In genomic region chrX:9464435-9465371, GRCh38 we compare ENCODE assay signal across 8 cellular contexts. TPM values are rescaled to one million over a fixed set of nuclear protein-coding genes. Genes with fewer than 3 reads are reported as not detected.
A peak's percentile ranks its signal among the peaks of the same experiment; 100 is the strongest.
DNase-seq lines count a peak whose midpoint lies in the region; ATAC-seq lines count a peak whose summit lies in the region.

TSS of gene TBL1X (plus strand) at chrX:9465058. CDS start at chrX:9653587, 188,529 bp downstream.

- H3K4me3 ChIP-seq in SK-N-MC, result peak within 1 kb of the TSS; percentile 83

- peaks cover under 1% of the 10 kb centered on the region for H3K36me3 Mint-ChIP-seq in activated naive CD8-positive, alpha-beta T cell treated with anti-CD3 and anti-CD28 coated beads, Interleukin-2, amount 10 ng/mL, durations not matched to agents 7 days and 5 days

- peak within 1 kb of the TSS; percentile 80 for H3K4me3 Mint-ChIP-seq in activated naive CD8-positive, alpha-beta T cell treated with anti-CD3 and anti-CD28 coated beads, Interleukin-2, amount 10 ng/mL, durations not matched to agents 7 days and 5 days

- peak within 1 kb of the TSS; percentile 73 for H3K9ac ChIP-seq in SK-N-MC (ENCODE audit: insufficient read length)

- H3K27ac ChIP-seq in SK-N-MC, result peak within 1 kb of the TSS; percentile 97

- peak; percentile 13 for DNase-seq in SIG-M5 treated with dmso at 0.1 percent for 504 hours (lab: John Stamatoyannopoulos, UW; ENCODE audit: unreplicated experiment)
- DNase-seq in SIG-M5 (lab: John Stamatoyannopoulos, UW), result no peak
- no peak for DNase-seq in SK-N-MC (ENCODE audit: low read depth, low spot score)
- peak; percentile 73 for DNase-seq in activated naive CD8-positive, alpha-beta T cell treated with anti-CD3 and anti-CD28 coated beads, Interleukin-2, amount 10 ng/mL, durations not matched to agents 7 days and 5 days
- peak; percentile 87 for DNase-seq in cardiac septum (ENCODE audit: low spot score)
- DNase-seq in posterior cingulate gyrus, result peak in 8 of 10 donors; percentile 18 to 84 (median 48)
- no peak for DNase-seq in DMS153 treated with DMSO at 0.1 percent for 48 hours (lab: John Stamatoyannopoulos, UW; ENCODE audit: unreplicated experiment)

- peaks cover 26% of the 10 kb centered on the region for H3K4me1 Mint-ChIP-seq in activated naive CD8-positive, alpha-beta T cell treated with anti-CD3 and anti-CD28 coated beads, Interleukin-2, amount 10 ng/mL, durations not matched to agents 7 days and 5 days

- H3K36me3 ChIP-seq in SK-N-MC (ENCODE audit: insufficient read depth, low read length), result no peaks in the 10 kb centered on the region

- H3K27me3 Mint-ChIP-seq in activated naive CD8-positive, alpha-beta T cell treated with anti-CD3 and anti-CD28 coated beads, Interleukin-2, amount 10 ng/mL, durations not matched to agents 7 days and 5 days, result no peaks in the 10 kb centered on the region

- H3K9me3 Mint-ChIP-seq in activated naive CD8-positive, alpha-beta T cell treated with anti-CD3 and anti-CD28 coated beads, Interleukin-2, amount 10 ng/mL, durations not matched to agents 7 days and 5 days, result no peaks in the 10 kb centered on the region

- no peaks in the 10 kb centered on the region for H3K9me3 ChIP-seq in SK-N-MC (ENCODE audit: low read depth, low read length)

- POLR2A ChIA-PET in activated naive CD8-positive, alpha-beta T cell treated with anti-CD3 and anti-CD28 coated beads, Interleukin-2, amount 10 ng/mL, durations not matched to agents 7 days and 5 days (lab: Charles Lee), result interaction anchor here (0.6 kb wide), 1 partner anchor 185 kb away, joined by 3 read pairs; no protein-coding TSS in a partner anchor

- ATAC-seq in HG03460 (IDR thresholded peaks at IDR 0.05; ENCODE audit: unreplicated experiment), result peak; percentile 40
- peak; percentile 39 for ATAC-seq in activated naive CD8-positive, alpha-beta T cell treated with anti-CD3 and anti-CD28 coated beads, Interleukin-2, amount 10 ng/mL, durations not matched to agents 7 days and 5 days (ENCODE audit: low read depth)

- intact Hi-C loops in cardiac septum (cut with DNase I), result loop anchor here (5.0 to 10.0 kb wide), 2 partner anchors 68 to 180 kb away; no protein-coding TSS in a partner anchor
- intact Hi-C loops in posterior cingulate gyrus (cut with DNase I), result no loop called here

- H3K27ac Mint-ChIP-seq in activated naive CD8-positive, alpha-beta T cell treated with anti-CD3 and anti-CD28 coated beads, Interleukin-2, amount 10 ng/mL, durations not matched to agents 7 days and 5 days, result peak within 1 kb of the TSS; percentile 85

RNA-seq across cellular contexts. Expression of gene TBL1X, which starts in this region (rescaled TPM):
- total RNA-seq in activated naive CD8-positive, alpha-beta T cell treated with anti-CD3 and anti-CD28 coated beads, Interleukin-2, amount 10 ng/mL, durations not matched to agents 7 days and 5 days, result 10 to 100 TPM; 29.7 to 31.1 TPM
- total RNA-seq in cardiac septum, result 11.3 TPM

Comparison
In these comparisons a context has a peak if more than half of its experiments do, and no peak if none do; other contexts are left out.
1. DNase-seq: peak in SIG-M5 treated with dmso at 0.1 percent for 504 hours (single experiment), activated naive CD8-positive, alpha-beta T cell treated with anti-CD3 and anti-CD28 coated beads, Interleukin-2, amount 10 ng/mL, durations not matched to agents 7 days and 5 days (single experiment), cardiac septum (single experiment) and posterior cingulate gyrus (8 of 10); none in SIG-M5 (single experiment), SK-N-MC (single experiment) and DMS153 treated with DMSO at 0.1 percent for 48 hours (single experiment).